10 cellular contexts compared by ENCODE assay signal in the genomic region with DNA sequence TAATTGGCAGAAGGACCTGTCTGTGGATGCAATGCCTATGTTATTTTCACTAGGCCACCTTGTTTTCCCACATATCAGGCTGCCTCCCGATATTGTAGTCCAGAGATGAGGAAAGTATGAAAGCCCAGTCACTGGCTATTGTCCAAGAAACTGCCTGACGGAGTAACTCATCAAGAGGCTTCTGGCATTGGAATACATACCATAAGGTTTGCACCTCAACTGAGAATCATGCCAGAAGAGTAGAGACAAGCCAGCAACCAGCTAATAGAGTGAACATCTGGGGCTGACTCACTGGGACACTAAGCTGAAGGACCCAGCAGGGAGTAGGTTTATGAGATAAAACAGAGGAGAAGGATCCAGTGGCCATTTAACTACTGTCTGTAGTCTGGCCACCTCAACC.
A peak's percentile ranks its signal among the peaks of the same experiment; 100 is the strongest.
DNase-seq lines count a peak whose midpoint lies in the region; ATAC-seq and TF ChIP-seq lines count a peak whose summit lies in the region.
"Had no signal": no experiment of that assay in that cellular context is flagged by ENCODE, and none has a peak within 500 bp of the region (broad histone marks: within the 10 kb centered on the region; RNA-seq: fewer than 3 reads in every experiment).

No MANE protein-coding gene starts in this region.

- peak overlapping the region; percentile 100 for H3K27ac ChIP-seq in epithelial cell of prostate

- ATAC-seq in GM19452 (IDR thresholded peaks at IDR 0.05; ENCODE audit: unreplicated experiment) (no peak), HG02884 (IDR thresholded peaks at IDR 0.05; ENCODE audit: unreplicated experiment) (no peak)

- no peak overlapping the region for H3K4me3 ChIP-seq in BJ (ENCODE audit: low read depth, low read length)

- CTCF ChIA-PET in BJ (lab: Yijun Ruan, JAX), result interaction anchor here (1.1 to 1.3 kb wide), 4 partner anchors 13 to 88 kb away, joined by 3 to 6 read pairs (median 4); no protein-coding TSS in a partner anchor

- POLR2A ChIA-PET in BJ (lab: Charles Lee), result no interaction called here

- no peaks in the 10 kb centered on the region for H3K27me3 ChIP-seq in BJ (ENCODE audit: control insufficient read depth, insufficient read depth, low read length)

- peak; percentile 76 for DNase-seq in BJ (ENCODE audit: low read depth)
- DNase-seq in NCI-H446 (lab: John Stamatoyannopoulos, UW), result peak; percentile 21 to 64
- peak; percentile 94 for DNase-seq in epithelial cell of prostate (ENCODE audit: low read depth, low spot score)
- DNase-seq in myocyte (ENCODE audit: low read depth), result peak; percentile 44
- DNase-seq in COR-L47 (lab: John Stamatoyannopoulos, UW), result no peak
- no peak for DNase-seq in NCI-H2081 treated with DMSO at 0.1 percent for 48 hours (lab: John Stamatoyannopoulos, UW)
- DNase-seq: activated naive CD8-positive, alpha-beta T cell treated with anti-CD3 and anti-CD28 coated beads, Interleukin-2, amount 10 ng/mL, durations not matched to agents 7 days and 5 days; effector CD4-positive, alpha-beta T cell had no signal

- no peak for TF ChIP-seq CTCF in BJ (IDR thresholded peaks at IDR 0.05; ENCODE audit: insufficient read depth, low read depth, low read length)

- H3K36me3 ChIP-seq in BJ (ENCODE audit: control insufficient read depth, insufficient read depth, low read length), result no peaks in the 10 kb centered on the region

Comparison
In these comparisons a context has a peak if more than half of its experiments do, and no peak if none do; other contexts are left out.
1. DNase-seq: peak in BJ (single experiment), NCI-H446 (2 of 2), epithelial cell of prostate (single experiment) and myocyte (single experiment); none in COR-L47 (single experiment) and NCI-H2081 treated with DMSO at 0.1 percent for 48 hours (single experiment).